ENCODE assay signal across 26 cellular contexts in genomic region chr1:84048820-84049219, GRCh38.
"Had no signal": no experiment of that assay in that cellular context is flagged by ENCODE, and none has a peak within 500 bp of the region (broad histone marks: within the 10 kb centered on the region; RNA-seq: fewer than 3 reads in every experiment).

No MANE protein-coding gene starts in this region.

- H3K36me3 Mint-ChIP-seq: mesothelial cell of epicardium, naive B cell had no signal

- H3K36me3 ChIP-seq: esophagus squamous epithelium, gastrocnemius medialis, heart right ventricle, left lung, lower lobe of right lung had no signal

- H3K9me3 Mint-ChIP-seq: dendritic cell treated with granulocyte-macrophage colony-stimulating factor and Interleukin-4, amounts not matched to agents 40 ng/mL and 50 ng/mL, for 4 days; effector memory CD8-positive, alpha-beta T cell; endodermal cell; mesothelial cell of epicardium; naive B cell had no signal

- H3K4me3 Mint-ChIP-seq: dendritic cell treated with granulocyte-macrophage colony-stimulating factor and Interleukin-4, amounts not matched to agents 40 ng/mL and 50 ng/mL, for 4 days; effector memory CD8-positive, alpha-beta T cell; endodermal cell; mesothelial cell of epicardium; naive B cell had no signal

- ATAC-seq: effector memory CD8-positive, alpha-beta T cell; esophagus mucosa; gastrocnemius medialis; heart right ventricle; left cardiac atrium; left lung; left ventricle myocardium superior; lower lobe of right lung; mucosa of descending colon had no signal

- H3K9me3 ChIP-seq: esophagus squamous epithelium, gastrocnemius medialis, heart right ventricle, left lung, lower lobe of right lung, mucosa of descending colon had no signal

- DNase-seq: cortex of kidney; effector CD8-positive, alpha-beta T cell; effector memory CD8-positive, alpha-beta T cell; endodermal cell; erythroblast; esophagus squamous epithelium; foreskin fibroblast; foreskin melanocyte; gastrocnemius medialis; glutamatergic neuron; head of caudate nucleus; heart right ventricle; hippocampal formation; left cardiac atrium; left lung; left ventricle myocardium superior; lower lobe of right lung; mesenchymal stem cell; mucosa of descending colon; naive B cell had no signal

- H3K27me3 Mint-ChIP-seq: dendritic cell treated with granulocyte-macrophage colony-stimulating factor and Interleukin-4, amounts not matched to agents 40 ng/mL and 50 ng/mL, for 4 days; effector memory CD8-positive, alpha-beta T cell; naive B cell had no signal

- H3K4me3 ChIP-seq: esophagus squamous epithelium, gastrocnemius medialis, heart right ventricle, left lung, lower lobe of right lung, mucosa of descending colon had no signal

- FAIRE-seq: endometrium, islet of Langerhans had no signal

- H3K4me1 Mint-ChIP-seq: endodermal cell, mesothelial cell of epicardium, naive B cell had no signal

- H3K27ac Mint-ChIP-seq: dendritic cell treated with granulocyte-macrophage colony-stimulating factor and Interleukin-4, amounts not matched to agents 40 ng/mL and 50 ng/mL, for 4 days; effector memory CD8-positive, alpha-beta T cell; endodermal cell; mesothelial cell of epicardium; naive B cell had no signal

- H3K27me3 ChIP-seq: esophagus squamous epithelium, gastrocnemius medialis, heart right ventricle, left lung had no signal

- H3K27ac ChIP-seq: epithelial cell of prostate, esophagus squamous epithelium, gastrocnemius medialis, heart right ventricle, left lung, lower lobe of right lung had no signal

- H3K4me1 ChIP-seq: esophagus squamous epithelium, gastrocnemius medialis, heart right ventricle, left lung, lower lobe of right lung had no signal
